Comparison of ENCODE assay signal across 2 cellular contexts in genomic region chr9:137885121-137885520, GRCh38. TPM values are rescaled to one million over a fixed set of nuclear protein-coding genes. Genes with fewer than 3 reads are reported as not detected.
"Had no signal": no experiment of that assay in that cellular context is flagged by ENCODE, and none has a peak within 500 bp of the region (broad histone marks: within the 10 kb centered on the region; RNA-seq: fewer than 3 reads in every experiment).

No MANE protein-coding gene starts in this region.

RNA-seq across cellular contexts. Expression of gene CACNA1B, which starts 7.5 kb away (rescaled TPM):
- total RNA-seq: esophagus mucosa, esophagus squamous epithelium had no signal
